In genomic region chr20:59064214-59064722, GRCh38 we compare ENCODE assay signal across 1 cellular context.
TF ChIP-seq lines count a peak whose summit lies in the region.

No MANE protein-coding gene starts in this region.

TF ChIP-seq in endothelial cell of umbilical vein, 7 proteins besides CTCF, POLR2A, EP300 and RAD21:
- no peak for TF ChIP-seq MYC (IDR thresholded peaks at IDR 0.05; ENCODE audit: low read depth, low read length)
- no peak for TF ChIP-seq GATA2 (IDR thresholded peaks at IDR 0.05; ENCODE audit: insufficient read depth, insufficient read length, low read depth, low read length)
- TF ChIP-seq, protein P1, sequence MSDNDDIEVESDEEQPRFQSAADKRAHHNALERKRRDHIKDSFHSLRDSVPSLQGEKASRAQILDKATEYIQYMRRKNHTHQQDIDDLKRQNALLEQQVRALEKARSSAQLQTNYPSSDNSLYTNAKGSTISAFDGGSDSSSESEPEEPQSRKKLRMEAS (IDR thresholded peaks at IDR 0.05; ENCODE audit: insufficient read depth, insufficient read length): no peak
- TF ChIP-seq JUN (IDR thresholded peaks at IDR 0.05; ENCODE audit: borderline replicate concordance, insufficient read depth, insufficient read length, low read depth): no peak
- TF ChIP-seq FOS (IDR thresholded peaks at IDR 0.05; ENCODE audit: borderline replicate concordance, insufficient read depth, low read length): no peak
TF ChIP-seq in endothelial cell of umbilical vein: peak in this region for 0.
